11 cellular contexts compared by ENCODE assay signal in genomic region chr11:111975076-111975806, GRCh38. TPM values are rescaled to one million over a fixed set of nuclear protein-coding genes. Genes with fewer than 3 reads are reported as not detected.
DNase-seq lines count a peak whose midpoint lies in the region; ATAC-seq and TF ChIP-seq lines count a peak whose summit lies in the region.
"Had no signal": no experiment of that assay in that cellular context is flagged by ENCODE, and none has a peak within 500 bp of the region (broad histone marks: within the 10 kb centered on the region; RNA-seq: fewer than 3 reads in every experiment).

No MANE protein-coding gene starts in this region.

- intact Hi-C loops in CD4-positive, alpha-beta memory T cell (cut with micrococcal nuclease) = no loop called here

- DNase-seq in AG09309 (ENCODE audit: low read depth) (no peak), M059J (ENCODE audit: low read depth) (peak; percentile 32), dermis blood vessel endothelial cell (peak; percentile 67), memory B cell (ENCODE audit: low spot score in 2 of 2) (no peak), NCI-H2227 (lab: John Stamatoyannopoulos, UW; ENCODE audit: unreplicated experiment) (no peak), SW480 (ENCODE audit: low spot score) (no peak), NCI-H2171 treated with DMSO at 0.1 percent for 48 hours (lab: John Stamatoyannopoulos, UW) (no peak)
- no peak for DNase-seq in CD4-positive, alpha-beta memory T cell
- DNase-seq: DND-41; stimulated activated CD4-positive, alpha-beta T cell treated with anti-CD3 and anti-CD28 coated beads, Interleukin-4, amount 100 ng/mL, for 1 hour had no signal

- no peaks in the 10 kb centered on the region for H3K36me3 Mint-ChIP-seq in memory B cell
- peaks cover 0 to 4% of the 10 kb centered on the region in 2 donors for H3K36me3 Mint-ChIP-seq in CD4-positive, alpha-beta memory T cell

- H3K4me3 Mint-ChIP-seq in memory B cell = no peak overlapping the region
- peak overlapping the region in 2 of 8 donors; percentile 13 to 60 for H3K4me3 Mint-ChIP-seq in CD4-positive, alpha-beta memory T cell

- peak; percentile 38 for ATAC-seq in memory B cell (ENCODE audit: low read depth)

- no peaks in the 10 kb centered on the region for H3K9me3 ChIP-seq in CD4-positive, alpha-beta memory T cell (ENCODE audit: control insufficient read depth in 1 of 2, low read length in 2 of 2)

- H3K27me3 Mint-ChIP-seq in memory B cell = peaks cover 8% of the 10 kb centered on the region
- peaks cover 8 to 17% of the 10 kb centered on the region in 2 donors for H3K27me3 Mint-ChIP-seq in CD4-positive, alpha-beta memory T cell

- POLR2A ChIA-PET in CD4-positive, alpha-beta memory T cell (lab: Charles Lee; ENCODE audit: partially characterized antibody) = no interaction called here

- no peaks in the 10 kb centered on the region for H3K27me3 ChIP-seq in CD4-positive, alpha-beta memory T cell (ENCODE audit: insufficient read depth, low read length)

- no peaks in the 10 kb centered on the region for H3K36me3 ChIP-seq in CD4-positive, alpha-beta memory T cell (ENCODE audit: insufficient read depth, low read length)

- H3K27ac ChIP-seq in CD4-positive, alpha-beta memory T cell (ENCODE audit: low read depth, low read length) = no peak overlapping the region

- no peak overlapping the region for H3K4me3 ChIP-seq in AG09309 (ENCODE audit: control insufficient read depth, low read depth, low read length)
- H3K4me3 ChIP-seq in CD4-positive, alpha-beta memory T cell (ENCODE audit: low read length in 2 of 2) = no peak overlapping the region

- peak; percentile 37 for TF ChIP-seq CTCF in AG09309 (IDR thresholded peaks at IDR 0.05; ENCODE audit: control insufficient read depth, insufficient read depth, low read depth, low read length, missing control alignments)

- H3K4me1 Mint-ChIP-seq in memory B cell = peaks cover 9% of the 10 kb centered on the region
- H3K4me1 Mint-ChIP-seq in CD4-positive, alpha-beta memory T cell = peaks cover 4 to 10% (median 8%) of the 10 kb centered on the region in 4 donors

- CTCF ChIA-PET in CD4-positive, alpha-beta memory T cell (lab: Charles Lee; ENCODE audit: partially characterized antibody) = interaction anchor here (1.0 to 1.2 kb wide), 2 partner anchors 44 to 46 kb away, joined by 4 to 5 read pairs; no protein-coding TSS in a partner anchor

- H3K9me3 Mint-ChIP-seq in memory B cell = no peaks in the 10 kb centered on the region
- H3K9me3 Mint-ChIP-seq in CD4-positive, alpha-beta memory T cell = no peaks in the 10 kb centered on the region

- H3K4me1 ChIP-seq in CD4-positive, alpha-beta memory T cell (ENCODE audit: insufficient read depth, low read length) = peaks cover 7% of the 10 kb centered on the region

- no peak overlapping the region for H3K27ac Mint-ChIP-seq in memory B cell
- no peak overlapping the region for H3K27ac Mint-ChIP-seq in CD4-positive, alpha-beta memory T cell

RNA-seq across cellular contexts. Expression of gene DIXDC1, which starts 38.1 kb away (rescaled TPM):
- 13.7 and 19.0 TPM in 2 replicates for total RNA-seq in M059J (2014; rRNA removed; shearing (Covaris generic))
- total RNA-seq in dermis blood vessel endothelial cell = 17.7 and 30.8 TPM in 2 replicates
- 1 to 10 TPM; 1.1 to 2.1 TPM for total RNA-seq in CD4-positive, alpha-beta memory T cell
- polyA plus RNA-seq in CD4-positive, alpha-beta memory T cell = under 1 TPM; 0.72 to 0.75 TPM

RNA-seq across cellular contexts. Expression of gene DLAT, which starts 50.0 kb away (rescaled TPM):
- total RNA-seq in M059J (2014; rRNA removed; shearing (Covaris generic)) = 32.0 and 45.7 TPM in 2 replicates
- total RNA-seq in dermis blood vessel endothelial cell = 25.5 and 41.6 TPM in 2 replicates
- total RNA-seq in CD4-positive, alpha-beta memory T cell = 10 to 100 TPM; 19.4 to 21.6 TPM
- polyA plus RNA-seq in CD4-positive, alpha-beta memory T cell = 10 to 100 TPM; 27.7 to 33.4 TPM

RNA-seq across cellular contexts. Expression of gene C11orf52, which starts 56.5 kb away (rescaled TPM):
- not detected in 2 replicates for total RNA-seq in M059J (2014; rRNA removed; shearing (Covaris generic))
- 0.17 and 0.47 TPM in 2 replicates for total RNA-seq in dermis blood vessel endothelial cell
- not detected for total RNA-seq in CD4-positive, alpha-beta memory T cell
- not detected for polyA plus RNA-seq in CD4-positive, alpha-beta memory T cell
- total RNA-seq: cerebellum had no signal

Comparison
In these comparisons a context has a peak if more than half of its experiments do, and no peak if none do; other contexts are left out.
1. DNase-seq: peak in M059J (single experiment) and dermis blood vessel endothelial cell (single experiment); none in AG09309 (single experiment), memory B cell (0 of 2), NCI-H2227 (single experiment), SW480 (single experiment), NCI-H2171 treated with DMSO at 0.1 percent for 48 hours (single experiment) and CD4-positive, alpha-beta memory T cell (0 of 5).